ENCODE assay signal across 18 cellular contexts in genomic region chr12:82438356-82438755, GRCh38.
DNase-seq lines count a peak whose midpoint lies in the region; ATAC-seq, FAIRE-seq and TF ChIP-seq lines count a peak whose summit lies in the region.
"Had no signal": no experiment of that assay in that cellular context is flagged by ENCODE, and none has a peak within 500 bp of the region (broad histone marks: within the 10 kb centered on the region; RNA-seq: fewer than 3 reads in every experiment).

No MANE protein-coding gene starts in this region.

- FAIRE-seq in GM12878 (lab: Jason Lieb, UNC) = peak; percentile 13

- TF ChIP-seq CTCF in GM12878 (IDR thresholded peaks at IDR 0.05 in 2 of 3, conservative IDR thresholded peaks at IDR 0.05 in 1 of 3; ENCODE audit: control insufficient read depth in 2 of 3, extremely low read depth in 1 of 3, insufficient read depth in 1 of 3, low read depth in 3 of 3, low read length in 3 of 3) = no peak
- no peak for TF ChIP-seq CTCF in natural killer cell (IDR thresholded peaks at IDR 0.05)
- TF ChIP-seq CTCF in testis (IDR thresholded peaks at IDR 0.05) = no peak

- H3K9me3 Mint-ChIP-seq in T-cell (no peaks in the 10 kb centered on the region), natural killer cell (no peaks in the 10 kb centered on the region)
- H3K9me3 Mint-ChIP-seq: natural killer cell treated with Interleukin-12 subunit alpha and Interleukin-12 subunit beta and Interleukin-15 and Interleukin-18, amount 100 ng/mL, for 72 hours had no signal

- 0 out of 2 replicates have a peak overlapping the region, but pooled peaks have one; percentile 7 for H2AFZ ChIP-seq in GM12878 (ENCODE audit: control insufficient read depth, low read depth, low read length)

- no peaks in the 10 kb centered on the region for H3K4me1 Mint-ChIP-seq in T-cell
- peaks cover 0 to 6% of the 10 kb centered on the region in 2 donors for H3K4me1 Mint-ChIP-seq in natural killer cell

- H3K27me3 ChIP-seq in GM12878 (replicated peaks in 1 of 2; ENCODE audit: control insufficient read depth in 2 of 2, insufficient read depth in 2 of 2, low read length in 1 of 2) (no peaks in the 10 kb centered on the region), testis (no peaks in the 10 kb centered on the region)
- H3K27me3 ChIP-seq: BE2C, esophagus muscularis mucosa, uterus had no signal

- H3K4me3 ChIP-seq in GM12878 = no peak overlapping the region
- no peak overlapping the region for H3K4me3 ChIP-seq in testis
- H3K4me3 ChIP-seq: esophagus muscularis mucosa, uterus had no signal

- no peak overlapping the region for H3K9ac ChIP-seq in GM12878 (ENCODE audit: control insufficient read depth, insufficient read depth, low read length)

- BruUV-seq in GM12878 (replicated peaks; lab: Mats Ljungman, UMichigan) = no TSS peak

- H3K36me3 ChIP-seq in GM12878 (ENCODE audit: control insufficient read depth in 2 of 2, insufficient read depth in 2 of 2, low read length in 1 of 2) (no peaks in the 10 kb centered on the region; a peak in 1 of 4 replicates), testis (ENCODE audit: low read depth, missing control alignments) (no peaks in the 10 kb centered on the region)
- H3K36me3 ChIP-seq: BE2C had no signal

- no peaks in the 10 kb centered on the region for H3K79me2 ChIP-seq in GM12878 (ENCODE audit: control insufficient read depth, insufficient read depth, low read length)

- peaks cover 56% of the 10 kb centered on the region for H3K36me3 Mint-ChIP-seq in T-cell
- H3K36me3 Mint-ChIP-seq in natural killer cell = peaks cover 15% of the 10 kb centered on the region

- no peaks in the 10 kb centered on the region for H3K4me1 ChIP-seq in GM12878 (ENCODE audit: control insufficient read depth, insufficient read depth, low read length)
- H3K4me1 ChIP-seq in testis = no peaks in the 10 kb centered on the region
- H3K4me1 ChIP-seq: BE2C, uterus had no signal

- DNase-seq in GM12878 (ENCODE audit: low read depth, low spot score) (no peak), T-cell (no peak), anterior cingulate cortex (lab: John Stamatoyannopoulos, UW) (no peak), natural killer cell (no peak), testis (no peak)
- DNase-seq: BE2C; DMS53; hypothalamus; left ventricle myocardium superior; NCI-H1092 treated with DMSO at 0.1 percent for 48 hours; stimulated activated CD4-positive, alpha-beta T cell treated with anti-CD3 and anti-CD28 coated beads, Interleukin-4, amount 100 ng/mL, for 1 hour; stimulated activated naive CD4-positive, alpha-beta T cell; uterus had no signal

- TF ChIP-seq POLR2A in GM12878 (IDR thresholded peaks at IDR 0.05; ENCODE audit: low read depth, low read length) = no peak
- no peak for TF ChIP-seq POLR2A in testis (IDR thresholded peaks at IDR 0.05)

- H3K27ac ChIP-seq in GM12878 (ENCODE audit: control insufficient read depth, insufficient read depth) = peak overlapping the region; percentile 18; the same call in 1 of the 2 replicates
- no peak overlapping the region for H3K27ac ChIP-seq in testis
- H3K27ac ChIP-seq: esophagus muscularis mucosa, uterus had no signal

- in situ Hi-C loops in GM12878 (cut with MboI) = no loop called here

- no peaks in the 10 kb centered on the region for H3K27me3 Mint-ChIP-seq in T-cell
- no peaks in the 10 kb centered on the region for H3K27me3 Mint-ChIP-seq in natural killer cell (ENCODE audit: low read depth in 2 of 2)
- H3K27me3 Mint-ChIP-seq: natural killer cell treated with Interleukin-12 subunit alpha and Interleukin-12 subunit beta and Interleukin-15 and Interleukin-18, amount 100 ng/mL, for 72 hours had no signal

- no peak overlapping the region for H3K27ac Mint-ChIP-seq in T-cell
- H3K27ac Mint-ChIP-seq in natural killer cell = no peak overlapping the region
- H3K27ac Mint-ChIP-seq: natural killer cell treated with Interleukin-12 subunit alpha and Interleukin-12 subunit beta and Interleukin-15 and Interleukin-18, amount 100 ng/mL, for 72 hours had no signal

- CTCF ChIA-PET in GM12878 (lab: Yijun Ruan, JAX) = interaction anchor here (0.7 to 2.1 kb wide), 3 partner anchors 80 to 674 kb away, joined by 3 to 8 read pairs (median 3); partner anchors contain the start of genes CCDC59, METTL25 and TMTC2
- CTCF ChIA-PET in T-cell (lab: Charles Lee) = no interaction called here

- TF ChIP-seq RAD21 in GM12878 (IDR thresholded peaks at IDR 0.05; ENCODE audit: insufficient read depth, low read depth, low read length) = no peak

- no peaks in the 10 kb centered on the region for H4K20me1 ChIP-seq in GM12878 (ENCODE audit: control insufficient read depth, insufficient read depth)

- POLR2A ChIA-PET in GM12878 (lab: Charles Lee) (interaction anchor here (1.5 kb wide), 1 partner anchor 10 kb away, joined by 3 read pairs; no protein-coding TSS in a partner anchor), T-cell (lab: Charles Lee) (interaction anchor here in 1 of 2 donors (0.7 kb wide), 1 partner anchor 248 kb away, joined by 11 read pairs; no protein-coding TSS in a partner anchor)

- no peak overlapping the region; the same call in 1 of the 2 replicates for H3K4me2 ChIP-seq in GM12878 (ENCODE audit: control insufficient read depth, insufficient read depth)

- peak in 1 of 2 experiments; percentile 46; a peak in 1 of 4 replicates for TF ChIP-seq EP300 in GM12878 (IDR thresholded peaks at IDR 0.05; ENCODE audit: borderline replicate concordance in 1 of 2, control insufficient read depth in 1 of 2, low read depth in 2 of 2, low read length in 2 of 2)

- RAD21 ChIA-PET in GM12878 (lab: Charles Lee; ENCODE audit: unreplicated experiment) = interaction anchor here (1.0 to 1.1 kb wide), 2 partner anchors 41 to 53 kb away, joined by 3 read pairs; no protein-coding TSS in a partner anchor

- ATAC-seq in GM18508 (IDR thresholded peaks at IDR 0.05; ENCODE audit: insufficient read depth, unreplicated experiment) (peak; percentile 71), GM21390 (IDR thresholded peaks at IDR 0.05; ENCODE audit: unreplicated experiment) (peak; percentile 59), HG03095 (IDR thresholded peaks at IDR 0.05; ENCODE audit: unreplicated experiment) (peak; percentile 61), GM12878 (peak; percentile 72), T-cell (replicated peaks in 1 of 4) (no peak), natural killer cell (no peak)
- ATAC-seq: left ventricle myocardium superior; natural killer cell treated with Interleukin-12 subunit alpha and Interleukin-12 subunit beta and Interleukin-15 and Interleukin-18, amount 100 ng/mL, for 72 hours had no signal

- intact Hi-C loops in GM12878 (cut with micrococcal nuclease; ENCODE audit: unreplicated experiment) (no loop called here), natural killer cell (cut with micrococcal nuclease) (no loop called here), testis (cut with DNase I; ENCODE audit: low total_unique reads) (no loop called here)

- SMC1A ChIA-PET in GM12878 (lab: Charles Lee; ENCODE audit: uncharacterized antibody, unreplicated experiment) = interaction anchor here (0.6 to 1.7 kb wide), 4 partner anchors 13 to 213 kb away, joined by 3 to 5 read pairs (median 4); no protein-coding TSS in a partner anchor

- 41% methylated on average over 4 of the region's 4 CpGs for whole genome bisulfite sequencing in GM12878 (ENCODE audit: insufficient coverage, insufficient replicate concordance, low lambda C conversion rate, missing lambda C conversion rate)
- 97 to 98% methylated on average over 4 of the region's 4 CpGs for whole genome bisulfite sequencing in testis, 2 donors

- H3K9me3 ChIP-seq in GM12878 (replicated peaks; ENCODE audit: control insufficient read depth, insufficient read depth, low read length) (no peaks in the 10 kb centered on the region; the same call in 1 of the 3 replicates), testis (no peaks in the 10 kb centered on the region)
- H3K9me3 ChIP-seq: BE2C, esophagus muscularis mucosa, uterus had no signal

- H3K4me3 Mint-ChIP-seq in T-cell (no peak overlapping the region), natural killer cell (no peak overlapping the region)
- H3K4me3 Mint-ChIP-seq: natural killer cell treated with Interleukin-12 subunit alpha and Interleukin-12 subunit beta and Interleukin-15 and Interleukin-18, amount 100 ng/mL, for 72 hours had no signal

TF ChIP-seq in GM12878, 131 proteins besides CTCF, POLR2A, EP300 and RAD21 (continues in another document):
- TF ChIP-seq CREB1 (IDR thresholded peaks at IDR 0.05; ENCODE audit: low read depth) = peak; percentile 60; the same call in 1 of the 2 replicates
- peak; percentile 58; the same call in 1 of the 2 replicates for TF ChIP-seq RUNX3 (IDR thresholded peaks at IDR 0.05; ENCODE audit: low read length)
- TF ChIP-seq SIN3A (IDR thresholded peaks at IDR 0.05; ENCODE audit: low read depth, low read length) = no peak
- no peak for TF ChIP-seq PAX8 (IDR thresholded peaks at IDR 0.05)
- no peak for TF ChIP-seq NKRF (conservative IDR thresholded peaks at IDR 0.05)
- TF ChIP-seq ZNF622 (IDR thresholded peaks at IDR 0.05) = no peak
- TF ChIP-seq STAT1 (conservative IDR thresholded peaks at IDR 0.05) = no peak
- no peak for TF ChIP-seq SRF (IDR thresholded peaks at IDR 0.05; ENCODE audit: low read depth in 2 of 2, low read length in 2 of 2)

Comparison
In these comparisons a context has a peak if more than half of its experiments do, and no peak if none do; other contexts are left out.
1. ATAC-seq: peak in GM18508 (single experiment), GM21390 (single experiment), HG03095 (single experiment) and GM12878 (single experiment); none in T-cell (0 of 4) and natural killer cell (0 of 3).